ENCODE assay signal across 17 cellular contexts in genomic region chr3:123169930-123170329, GRCh38. TPM values are rescaled to one million over a fixed set of nuclear protein-coding genes. Genes with fewer than 3 reads are reported as not detected.
DNase-seq lines count a peak whose midpoint lies in the region; ATAC-seq, FAIRE-seq and TF ChIP-seq lines count a peak whose summit lies in the region.
"Had no signal": no experiment of that assay in that cellular context is flagged by ENCODE, and none has a peak within 500 bp of the region (broad histone marks: within the 10 kb centered on the region; RNA-seq: fewer than 3 reads in every experiment).

No MANE protein-coding gene starts in this region.

- H2BK120ac ChIP-seq in IMR-90 (ENCODE audit: low read depth, low read length): no peak overlapping the region
- no peak overlapping the region for H2BK120ac ChIP-seq in mesenchymal stem cell (ENCODE audit: low read depth, low read length)

- dilution Hi-C loops in IMR-90 (cut with HindIII; ENCODE audit: low sequenced_read_pairs, unreplicated experiment): no loop called here

- H3K18ac ChIP-seq in IMR-90 (ENCODE audit: low read depth, low read length): no peak overlapping the region
- no peak overlapping the region for H3K18ac ChIP-seq in mesenchymal stem cell (ENCODE audit: low read depth in 1 of 2, low read length in 2 of 2)

- H3K27me3 ChIP-seq in IMR-90 (ENCODE audit: control insufficient read depth, insufficient read depth, low read length): no peaks in the 10 kb centered on the region
- H3K27me3 ChIP-seq in GM12878 (replicated peaks in 1 of 2; ENCODE audit: control insufficient read depth in 2 of 2, insufficient read depth in 2 of 2, low read length in 1 of 2): no peaks in the 10 kb centered on the region
- no peaks in the 10 kb centered on the region for H3K27me3 ChIP-seq in mesenchymal stem cell (ENCODE audit: control insufficient read depth in 1 of 2, insufficient read depth in 1 of 2, low read length in 2 of 2)

- in situ Hi-C loops in IMR-90 (cut with MboI; ENCODE audit: low sequenced_read_pairs): no loop called here
- in situ Hi-C loops in GM12878 (cut with MboI): no loop called here

- intact Hi-C loops in IMR-90 (cut with micrococcal nuclease): no loop called here
- intact Hi-C loops in GM12878 (cut with micrococcal nuclease; ENCODE audit: unreplicated experiment): no loop called here

- no peak overlapping the region for H3K27ac ChIP-seq in IMR-90 (ENCODE audit: insufficient read depth, low read length)
- no peak overlapping the region for H3K27ac ChIP-seq in GM12878 (ENCODE audit: control insufficient read depth, insufficient read depth)
- H3K27ac ChIP-seq in mesenchymal stem cell (ENCODE audit: low read length, poor library complexity, severe bottlenecking): peak overlapping the region; percentile 53
- H3K27ac ChIP-seq: C4-2B had no signal

- TF ChIP-seq CTCF in IMR-90 (conservative IDR thresholded peaks at IDR 0.05; ENCODE audit: low read depth, low read length): no peak
- no peak for TF ChIP-seq CTCF in GM12878 (IDR thresholded peaks at IDR 0.05 in 2 of 3, conservative IDR thresholded peaks at IDR 0.05 in 1 of 3; ENCODE audit: control insufficient read depth in 2 of 3, extremely low read depth in 1 of 3, insufficient read depth in 1 of 3, low read depth in 3 of 3, low read length in 3 of 3)

- no CpG with 5 or more reads among the region's 2 CpGs for WGBS in IMR-90 (ENCODE audit: extremely low coverage in 2 of 2, insufficient read length in 1 of 2), 2 experiments
- WGBS in GM12878 (ENCODE audit: insufficient coverage, insufficient replicate concordance, low lambda C conversion rate, missing lambda C conversion rate): 50% methylated on average over 2 of the region's 2 CpGs
- WGBS in mesenchymal stem cell: 50% methylated on average over 2 of the region's 2 CpGs

- H4K8ac ChIP-seq in IMR-90 (ENCODE audit: low read depth in 2 of 2, low read length in 2 of 2) (no peak overlapping the region), mesenchymal stem cell (ENCODE audit: low read length) (peak overlapping the region; percentile 69)

- SMC1A ChIA-PET in GM12878 (lab: Charles Lee; ENCODE audit: uncharacterized antibody, unreplicated experiment): no interaction called here

- peak; percentile 35 for FAIRE-seq in GM12878 (lab: Jason Lieb, UNC)
- FAIRE-seq: H1 had no signal

- no peak overlapping the region for H3K23ac ChIP-seq in IMR-90 (ENCODE audit: low read depth, low read length)
- H3K23ac ChIP-seq in mesenchymal stem cell (ENCODE audit: low read length in 2 of 2): no peak overlapping the region

- H2AFZ ChIP-seq in IMR-90 (replicated peaks; ENCODE audit: low read length, poor library complexity): peak overlapping the region; percentile 28
- no peak overlapping the region for H2AFZ ChIP-seq in GM12878 (ENCODE audit: control insufficient read depth, low read depth, low read length)
- no peak overlapping the region for H2AFZ ChIP-seq in mesenchymal stem cell (ENCODE audit: low read depth, low read length)

- H4K5ac ChIP-seq in IMR-90 (ENCODE audit: low read depth, low read length): no peak overlapping the region

- H3K9me3 ChIP-seq in IMR-90 (ENCODE audit: control insufficient read depth, insufficient read depth, low read length) (no peaks in the 10 kb centered on the region), GM12878 (replicated peaks; ENCODE audit: control insufficient read depth, insufficient read depth, low read length) (no peaks in the 10 kb centered on the region), mesenchymal stem cell (ENCODE audit: control insufficient read depth, low read length) (no peaks in the 10 kb centered on the region)

- POLR2A ChIA-PET in IMR-90 (lab: Charles Lee; ENCODE audit: unreplicated experiment): no interaction called here
- POLR2A ChIA-PET in GM12878 (lab: Charles Lee): no interaction called here

- no peak overlapping the region for H3K4ac ChIP-seq in IMR-90 (ENCODE audit: low read depth, low read length)
- no peak overlapping the region for H3K4ac ChIP-seq in mesenchymal stem cell (ENCODE audit: low read depth in 1 of 2, low read length in 2 of 2)

- no peak overlapping the region for H3K4me2 ChIP-seq in IMR-90 (ENCODE audit: low read depth, low read length)
- no peak overlapping the region for H3K4me2 ChIP-seq in GM12878 (ENCODE audit: control insufficient read depth, insufficient read depth)
- no peak overlapping the region for H3K4me2 ChIP-seq in mesenchymal stem cell (ENCODE audit: low read length, poor library complexity, severe bottlenecking)

- BruUV-seq in IMR-90 (replicated peaks; lab: Mats Ljungman, UMichigan) (no TSS peak), GM12878 (replicated peaks; lab: Mats Ljungman, UMichigan) (no TSS peak)

- CTCF ChIA-PET in IMR-90 (lab: Yijun Ruan, JAX) (no interaction called here), GM12878 (lab: Yijun Ruan, JAX) (no interaction called here)

- no peak for ATAC-seq in IMR-90 (ENCODE audit: low read depth)
- ATAC-seq in GM12878: no peak
- no peak for ATAC-seq in GM18517 (IDR thresholded peaks at IDR 0.05; ENCODE audit: unreplicated experiment)
- ATAC-seq in GM18867 (IDR thresholded peaks at IDR 0.05; ENCODE audit: unreplicated experiment): no peak
- ATAC-seq: SK-N-SH treated with all-trans-retinoic acid at 6 μM for 48 hours had no signal

- H3K36me3 ChIP-seq in IMR-90 (ENCODE audit: control insufficient read depth, insufficient read depth, low read length) (peaks cover 5% of the 10 kb centered on the region; the same call in 1 of the 2 replicates), GM12878 (ENCODE audit: control insufficient read depth in 2 of 2, insufficient read depth in 2 of 2, low read length in 1 of 2) (no peaks in the 10 kb centered on the region; a peak in 2 of 4 replicates), mesenchymal stem cell (ENCODE audit: control insufficient read depth in 1 of 2, insufficient read depth in 2 of 2, low read depth in 1 of 2, low read length in 2 of 2) (peaks cover 0 to 24% of the 10 kb centered on the region in 2 experiments)

- 0 out of 2 replicates have a peak, but pooled peaks cover 4% of the 10 kb centered on the region for H3K9me1 ChIP-seq in IMR-90 (ENCODE audit: insufficient read depth, low read length)

- H3K56ac ChIP-seq in IMR-90 (ENCODE audit: extremely low read depth, insufficient read depth, low read length): no peak overlapping the region

- TF ChIP-seq RAD21 in IMR-90 (IDR thresholded peaks at IDR 0.05; ENCODE audit: low read length) (no peak), GM12878 (IDR thresholded peaks at IDR 0.05; ENCODE audit: insufficient read depth, low read depth, low read length) (no peak)

- no peak overlapping the region for H2BK20ac ChIP-seq in IMR-90 (ENCODE audit: low read depth, low read length)

- H3K4me3 ChIP-seq in IMR-90 (ENCODE audit: insufficient read depth, low read depth, low read length): no peak overlapping the region
- no peak overlapping the region for H3K4me3 ChIP-seq in GM12878
- H3K4me3 ChIP-seq in mesenchymal stem cell (ENCODE audit: insufficient read depth in 1 of 2, low read depth in 1 of 2, low read length in 2 of 2): no peak overlapping the region

- no peaks in the 10 kb centered on the region for H3K79me1 ChIP-seq in IMR-90 (ENCODE audit: low read depth in 1 of 2, low read length in 2 of 2)
- no peaks in the 10 kb centered on the region for H3K79me1 ChIP-seq in mesenchymal stem cell (replicated peaks; ENCODE audit: low read length, poor library complexity, severe bottlenecking)

- peak; percentile 2 for DNase-seq in IMR-90
- DNase-seq in GM12878 (ENCODE audit: low read depth, low spot score): no peak
- no peak for DNase-seq in mesenchymal stem cell
- no peak for DNase-seq in LoVo (ENCODE audit: low spot score)
- no peak for DNase-seq in nucleus accumbens (lab: John Stamatoyannopoulos, UW)
- DNase-seq: AML-193, DMS79 treated with DMSO at 0.1 percent for 48 hours, NCI-H1417 treated with DMSO at 0.1 percent for 48 hours, NCI-H187 treated with DMSO at 0.1 percent for 48 hours, NCI-H345, NCI-H524 treated with DMSO at 0.1 percent for 48 hours, SHP77 had no signal

- H2AK5ac ChIP-seq in IMR-90 (ENCODE audit: low read depth, low read length) (no peak overlapping the region), mesenchymal stem cell (ENCODE audit: low read length, severe bottlenecking) (no peak overlapping the region)

- RAD21 ChIA-PET in GM12878 (lab: Charles Lee; ENCODE audit: unreplicated experiment): no interaction called here

- no peak overlapping the region for H2BK12ac ChIP-seq in mesenchymal stem cell (ENCODE audit: low read length in 2 of 2)

- H4K20me1 ChIP-seq in IMR-90 (ENCODE audit: insufficient read depth, low read length) (no peaks in the 10 kb centered on the region), GM12878 (ENCODE audit: control insufficient read depth, insufficient read depth) (no peaks in the 10 kb centered on the region)

- H4K91ac ChIP-seq in IMR-90 (ENCODE audit: insufficient read depth, low read depth, low read length) (no peak overlapping the region), mesenchymal stem cell (ENCODE audit: low read length) (no peak overlapping the region)

- H3K9ac ChIP-seq in IMR-90 (ENCODE audit: low read depth, low read length): no peak overlapping the region
- H3K9ac ChIP-seq in GM12878 (ENCODE audit: control insufficient read depth, insufficient read depth, low read length): no peak overlapping the region
- H3K9ac ChIP-seq in mesenchymal stem cell (ENCODE audit: low read length): no peak overlapping the region

- H3K79me2 ChIP-seq in GM12878 (ENCODE audit: control insufficient read depth, insufficient read depth, low read length): no peaks in the 10 kb centered on the region

- H3K14ac ChIP-seq in IMR-90 (replicated peaks; ENCODE audit: low read depth, low read length): no peak overlapping the region
- H3K14ac ChIP-seq in mesenchymal stem cell (ENCODE audit: low read length in 2 of 2): no peak overlapping the region

- H2BK5ac ChIP-seq in IMR-90 (ENCODE audit: low read depth, low read length, poor library complexity, severe bottlenecking) (no peak overlapping the region), mesenchymal stem cell (ENCODE audit: low read depth, low read length, poor library complexity, severe bottlenecking) (no peak overlapping the region)

- no peak for TF ChIP-seq POLR2A in IMR-90 (IDR thresholded peaks at IDR 0.05; ENCODE audit: low read depth, low read length)
- TF ChIP-seq POLR2A in GM12878 (IDR thresholded peaks at IDR 0.05; ENCODE audit: low read depth, low read length): no peak

- no peak for TF ChIP-seq EP300 in GM12878 (IDR thresholded peaks at IDR 0.05; ENCODE audit: borderline replicate concordance in 1 of 2, control insufficient read depth in 1 of 2, low read depth in 2 of 2, low read length in 2 of 2)

- H2BK15ac ChIP-seq in IMR-90 (ENCODE audit: low read depth, low read length) (no peak overlapping the region), mesenchymal stem cell (ENCODE audit: low read depth, poor library complexity, severe bottlenecking) (no peak overlapping the region)

- no peak overlapping the region for H2AK9ac ChIP-seq in IMR-90 (replicated peaks; ENCODE audit: low read depth, low read length, poor library complexity)

- H3K4me1 ChIP-seq in IMR-90 (ENCODE audit: control insufficient read depth, insufficient read depth, low read length) (peaks cover 5% of the 10 kb centered on the region; the same call in 1 of the 2 replicates), GM12878 (ENCODE audit: control insufficient read depth, insufficient read depth, low read length) (no peaks in the 10 kb centered on the region), mesenchymal stem cell (ENCODE audit: control insufficient read depth, insufficient read depth, low read depth, low read length) (peaks cover 5% of the 10 kb centered on the region)

RNA-seq across cellular contexts. Expression of gene SEC22A, which starts 31.8 kb away (rescaled TPM):
- total RNA-seq in IMR-90 (2012; rRNA removed): 36.0 and 38.6 TPM in 2 replicates
- polyA plus RNA-seq in IMR-90 (2012; rRNA removed): 14.0 and 17.5 TPM in 2 replicates
- polyA plus RNA-seq in IMR-90 (2012; cell fraction: cytosol; rRNA removed): 4.6 and 6.6 TPM in 2 replicates
- polyA plus RNA-seq in IMR-90 (2012; cell fraction: nucleus; rRNA removed; ENCODE audit: low replicate concordance): 2.1 and 18.0 TPM in 2 replicates
- total RNA-seq in GM12878 (2013; cell fraction: nucleolus; rRNA removed): 35.9 and 36.4 TPM in 2 replicates
- total RNA-seq in GM12878 (2014; rRNA removed): 37.6 and 38.9 TPM in 2 replicates
- total RNA-seq in GM12878 (2014; rRNA removed; fragmentation: Illumina TruSeq; extraction: Trizol): 35.9 and 37.5 TPM in 2 replicates
- total RNA-seq in GM12878 (2021): 17.9 and 19.3 TPM in 2 replicates
- polyA plus RNA-seq in GM12878 (2011; ENCODE audit: low read depth): 7.7 TPM
- 35.7 and 39.2 TPM in 2 replicates for polyA plus RNA-seq in GM12878 (2011; rRNA removed)
- 20.7 and 27.4 TPM in 2 replicates for polyA plus RNA-seq in GM12878 (2011; cell fraction: cytosol; rRNA removed)
- 15.9 and 17.8 TPM in 2 replicates for polyA plus RNA-seq in GM12878 (2011; cell fraction: nucleus; rRNA removed)
- 17.0 and 17.7 TPM in 2 replicates for polyA plus RNA-seq in GM12878 (2012)
- 34.9 and 37.9 TPM in 2 replicates for polyA plus RNA-seq in GM12878 (2014; fragmentation: Illumina TruSeq; extraction: Trizol)
- 10 to 100 TPM; 39.9 to 70.3 TPM for polyA plus RNA-seq in GM12878 (2014; fragmentation: Nextera tagmentation; extraction: Ambion mirVana)
- 18.8 and 25.8 TPM in 2 replicates for polyA plus RNA-seq in GM12878 (2014; rRNA removed)
- polyA plus RNA-seq in GM12878 (2016; fragmentation: Nextera tagmentation; extraction: Ambion mirVana): 10 to 100 TPM; 37.9 to 45.1 TPM
- polyA minus RNA-seq in GM12878 (2011; rRNA and poly(A)+ RNA removed): 22.4 and 33.1 TPM in 2 replicates
- 13.5 and 13.9 TPM in 2 replicates for polyA minus RNA-seq in GM12878 (2011; cell fraction: cytosol; rRNA and poly(A)+ RNA removed)
- 19.3 TPM in 2 replicates for polyA minus RNA-seq in GM12878 (2011; cell fraction: nucleus; rRNA and poly(A)+ RNA removed)
- polyA plus RNA-seq in mesenchymal stem cell (2013, experiment 1 of 2): 14.9 TPM
- 13.9 TPM for polyA plus RNA-seq in mesenchymal stem cell (2013, experiment 2 of 2)
